ENCODE assay signal across 13 cellular contexts in the genomic region with DNA sequence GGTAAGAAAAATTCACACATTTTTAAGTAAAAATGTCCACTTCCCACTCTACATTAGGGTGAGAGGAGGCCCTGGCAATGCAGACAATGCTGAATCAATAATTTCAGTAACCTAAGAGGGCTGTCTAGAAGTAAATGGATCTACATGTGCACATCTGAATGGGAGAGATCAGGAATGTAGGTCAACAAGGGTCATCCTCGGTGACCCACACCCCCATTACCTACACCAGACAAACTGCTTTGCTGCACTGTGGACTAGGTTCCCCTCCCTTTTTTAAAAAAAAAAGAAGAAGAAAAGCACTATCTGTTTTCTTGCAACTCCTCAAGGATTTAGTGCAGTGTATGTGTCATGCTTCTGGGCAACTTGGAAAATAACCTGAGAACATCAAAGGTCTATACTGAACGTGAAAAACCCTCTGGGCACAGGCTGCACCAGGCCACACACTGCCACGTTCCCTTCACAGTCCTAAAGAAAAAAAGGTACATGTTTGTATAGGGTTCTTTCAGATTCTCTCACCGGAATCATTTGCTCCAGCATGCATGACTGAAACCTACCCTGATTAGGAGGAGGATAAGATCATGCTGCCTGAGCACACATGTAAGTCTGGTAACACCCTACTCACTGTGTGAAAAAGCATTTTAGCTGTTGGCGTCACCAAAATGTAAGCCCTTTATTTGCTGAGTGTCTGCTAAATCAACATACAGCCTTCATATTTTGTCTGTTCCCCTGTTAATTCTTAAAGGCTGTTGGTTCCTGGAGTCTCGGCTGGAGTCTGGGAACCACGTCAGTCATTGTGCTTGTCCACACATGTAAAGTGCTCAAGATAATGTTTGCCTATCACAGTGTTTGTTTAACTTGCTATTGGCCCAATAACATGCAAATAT.
DNase-seq lines count a peak whose midpoint lies in the region; ATAC-seq and TF ChIP-seq lines count a peak whose summit lies in the region.
"Had no signal": no experiment of that assay in that cellular context is flagged by ENCODE, and none has a peak within 500 bp of the region (broad histone marks: within the 10 kb centered on the region; RNA-seq: fewer than 3 reads in every experiment).

No MANE protein-coding gene starts in this region.

- no peaks in the 10 kb centered on the region for H3K9me3 ChIP-seq in transverse colon

- WGBS in transverse colon (ENCODE audit: low coverage in 1 of 2), 2 donors = 57 to 60% methylated on average over 1 to 7 of the region's 7 CpGs

- H3K27ac ChIP-seq in transverse colon = no peak overlapping the region

- DNase-seq in NCI-H1092 treated with DMSO at 0.1 percent for 48 hours (lab: John Stamatoyannopoulos, UW) (peak; percentile 66), NCI-H510A (lab: John Stamatoyannopoulos, UW) (peak; percentile 48), transverse colon (peak; percentile 14), activated gamma-delta T cell treated with Interleukin-2 at 50 U/mL for 16 hours (no peak)
- DNase-seq: activated CD4-positive, alpha-beta T cell treated with anti-CD3 and anti-CD28 coated beads for 4 hours; activated T-cell treated with anti-CD3 and anti-CD28 coated beads, Interleukin-2, amount 50 U/mL, for 4 hours; aorta; foreskin fibroblast; substantia nigra; T-cell had no signal

- ATAC-seq in esophagus mucosa (peak; percentile 89), GM21723 (IDR thresholded peaks at IDR 0.05; ENCODE audit: unreplicated experiment) (no peak), HG03095 (IDR thresholded peaks at IDR 0.05; ENCODE audit: unreplicated experiment) (no peak)
- ATAC-seq: activated T-cell treated with anti-CD3 and anti-CD28 coated beads, Interleukin-2, amount 50 U/mL, for 4 hours; T-cell had no signal

- peaks cover 0 to 6% (median 2%) of the 10 kb centered on the region in 4 donors for H3K4me1 ChIP-seq in transverse colon

- H3K36me3 ChIP-seq in transverse colon = no peaks in the 10 kb centered on the region

- TF ChIP-seq POLR2A in transverse colon (IDR thresholded peaks at IDR 0.05) = no peak

- no peak for TF ChIP-seq CTCF in transverse colon (IDR thresholded peaks at IDR 0.05)

- intact Hi-C loops in transverse colon (cut with DNase I; ENCODE audit: low total_unique reads) = no loop called here

- no peak overlapping the region for H3K4me3 ChIP-seq in transverse colon

- TF ChIP-seq EP300 in transverse colon (IDR thresholded peaks at IDR 0.05; ENCODE audit: low read depth) = no peak

- no peaks in the 10 kb centered on the region for H3K27me3 ChIP-seq in transverse colon

- in situ Hi-C loops in transverse colon (cut with MboI; ENCODE audit: low pct_ligation_motif_present in 1 of 4, low pct_unique_long_range_greater_than_20kb in 1 of 4, low sequenced_read_pairs in 3 of 4) = no loop called here
